9 cellular contexts compared by ENCODE assay signal in genomic region chrX:119734897-119735339, GRCh38. TPM values are rescaled to one million over a fixed set of nuclear protein-coding genes. Genes with fewer than 3 reads are reported as not detected.
A peak's percentile ranks its signal among the peaks of the same experiment; 100 is the strongest.
DNase-seq lines count a peak whose midpoint lies in the region; TF ChIP-seq lines count a peak whose summit lies in the region.
"Had no signal": no experiment of that assay in that cellular context is flagged by ENCODE, and none has a peak within 500 bp of the region (broad histone marks: within the 10 kb centered on the region; RNA-seq: fewer than 3 reads in every experiment).

No MANE protein-coding gene starts in this region.

- DNase-seq in COR-L47 (lab: John Stamatoyannopoulos, UW) (peak; percentile 86), NCI-H1694 (lab: John Stamatoyannopoulos, UW) (peak; percentile 30), DMS114 treated with DMSO at 0.1 percent for 48 hours (lab: John Stamatoyannopoulos, UW; ENCODE audit: unreplicated experiment) (no peak), SIG-M5 (lab: John Stamatoyannopoulos, UW) (no peak)
- DNase-seq in stimulated activated naive CD4-positive, alpha-beta T cell (lab: John Stamatoyannopoulos, UW), result no peak
- DNase-seq in stimulated activated CD4-positive, alpha-beta T cell treated with anti-CD3 and anti-CD28 coated beads, Interleukin-1b, Interleukin-23, amount 100 ng/mL, for 48 hours, result no peak
- DNase-seq: activated naive CD8-positive, alpha-beta T cell treated with anti-CD3 and anti-CD28 coated beads, Interleukin-2, amount 10 ng/mL, durations not matched to agents 7 days and 5 days had no signal

- peaks cover 14% of the 10 kb centered on the region for H3K4me1 Mint-ChIP-seq in brain
- peaks cover 19% of the 10 kb centered on the region for H3K4me1 Mint-ChIP-seq in nephron

- H3K27me3 Mint-ChIP-seq in brain (peaks cover 10% of the 10 kb centered on the region), nephron (ENCODE audit: low read depth) (peaks cover 10% of the 10 kb centered on the region)
- H3K27me3 Mint-ChIP-seq: activated naive CD8-positive, alpha-beta T cell treated with anti-CD3 and anti-CD28 coated beads, Interleukin-2, amount 10 ng/mL, durations not matched to agents 7 days and 5 days had no signal

- TF ChIP-seq CTCF in brain (conservative IDR thresholded peaks at IDR 0.05) (no peak), nephron (IDR thresholded peaks at IDR 0.05; ENCODE audit: unreplicated experiment in 3 of 3) (no peak)

- H3K4me3 Mint-ChIP-seq in brain, result peak overlapping the region in 1 of 5 experiments; percentile 30
- H3K4me3 Mint-ChIP-seq in nephron, result no peak overlapping the region
- H3K4me3 Mint-ChIP-seq: activated naive CD8-positive, alpha-beta T cell treated with anti-CD3 and anti-CD28 coated beads, Interleukin-2, amount 10 ng/mL, durations not matched to agents 7 days and 5 days had no signal

- H3K27ac Mint-ChIP-seq in brain (peak overlapping the region in 4 of 5 experiments; percentile 11 to 75 (median 56)), nephron (peak overlapping the region in 2 of 3 experiments; percentile 14 to 53)
- H3K27ac Mint-ChIP-seq: activated naive CD8-positive, alpha-beta T cell treated with anti-CD3 and anti-CD28 coated beads, Interleukin-2, amount 10 ng/mL, durations not matched to agents 7 days and 5 days had no signal

- H3K36me3 Mint-ChIP-seq in brain (no peaks in the 10 kb centered on the region), nephron (ENCODE audit: low read depth) (no peaks in the 10 kb centered on the region)
- H3K36me3 Mint-ChIP-seq: activated naive CD8-positive, alpha-beta T cell treated with anti-CD3 and anti-CD28 coated beads, Interleukin-2, amount 10 ng/mL, durations not matched to agents 7 days and 5 days had no signal

- H3K9me3 Mint-ChIP-seq in brain (peaks cover 0 to 18% (median 0%) of the 10 kb centered on the region in 5 experiments), nephron (peaks cover 9% of the 10 kb centered on the region)
- H3K9me3 Mint-ChIP-seq: activated naive CD8-positive, alpha-beta T cell treated with anti-CD3 and anti-CD28 coated beads, Interleukin-2, amount 10 ng/mL, durations not matched to agents 7 days and 5 days had no signal

RNA-seq across cellular contexts. Expression of gene SOWAHD, which starts 23.5 kb away (rescaled TPM):
- 0.20 TPM for polyA plus RNA-seq in brain (ENCODE audit: insufficient read depth, low read depth, low replicate concordance)

RNA-seq across cellular contexts. Expression of gene SEPTIN6, which starts 42.0 kb away (rescaled TPM):
- polyA plus RNA-seq in brain (ENCODE audit: insufficient read depth, low read depth, low replicate concordance), result 24.0 TPM

RNA-seq across cellular contexts. Expression of gene RPL39, which starts 56.5 kb away (rescaled TPM):
- polyA plus RNA-seq in brain (ENCODE audit: insufficient read depth, low read depth, low replicate concordance), result 3,679 TPM

Comparison
In these comparisons a context has a peak if more than half of its experiments do, and no peak if none do; other contexts are left out.
1. DNase-seq: peak in COR-L47 (single experiment) and NCI-H1694 (single experiment); none in stimulated activated naive CD4-positive, alpha-beta T cell (0 of 6), DMS114 treated with DMSO at 0.1 percent for 48 hours (single experiment), SIG-M5 (single experiment) and stimulated activated CD4-positive, alpha-beta T cell treated with anti-CD3 and anti-CD28 coated beads, Interleukin-1b, Interleukin-23, amount 100 ng/mL, for 48 hours (single experiment).